ENCODE assay signal across 28 cellular contexts in genomic region chr10:58609525-58610150, GRCh38.
"Had no signal": no experiment of that assay in that cellular context is flagged by ENCODE, and none has a peak within 500 bp of the region (broad histone marks: within the 10 kb centered on the region; RNA-seq: fewer than 3 reads in every experiment).

No MANE protein-coding gene starts in this region.

- H3K36me3 Mint-ChIP-seq: activated CD8-positive, alpha-beta memory T cell treated with anti-CD3 and anti-CD28 coated beads, Interleukin-2, amount 10 ng/mL, durations not matched to agents 7 days and 5 days; activated naive CD4-positive, alpha-beta T cell treated with anti-CD3 and anti-CD28 coated beads, Interleukin-2, amount 50 U/mL, for 24 hours had no signal

- H3K9me3 ChIP-seq: ascending aorta, MG63 had no signal

- H3K4me3 ChIP-seq: ascending aorta, MG63 had no signal

- H3K27ac ChIP-seq: ascending aorta, KMS-11 had no signal

- H3K9me3 Mint-ChIP-seq: activated B cell treated with CpG ODN at 0.5 μM for 24 hours; activated CD4-positive, alpha-beta T cell treated with anti-CD3 and anti-CD28 coated beads, Interleukin-2, amount 10 ng/mL, durations not matched to agents 24 days and 14 days; activated T-cell treated with anti-CD3 and anti-CD28 coated beads, Interleukin-2, amount 50 U/mL, for 24 hours; activated T-helper 1 cell treated with anti-CD3 and anti-CD28 coated beads, Interleukin-12 subunit alpha, Interleukin-12 subunit beta, Interleukin-2, Interleukin-4 antibody, amounts not matched to agents 30 ng/mL and 10 ng/mL and 1 ng/mL, durations not matched to agents 14 hours and 24 hours and 36 hours had no signal

- H3K4me3 Mint-ChIP-seq: activated B cell treated with CpG ODN at 0.5 μM for 24 hours; activated CD4-positive, alpha-beta T cell treated with anti-CD3 and anti-CD28 coated beads, Interleukin-2, amount 10 ng/mL, durations not matched to agents 24 days and 14 days; activated CD8-positive, alpha-beta memory T cell treated with anti-CD3 and anti-CD28 coated beads, Interleukin-2, amount 10 ng/mL, durations not matched to agents 7 days and 5 days; activated naive CD4-positive, alpha-beta T cell treated with anti-CD3 and anti-CD28 coated beads, Interleukin-2, amount 50 U/mL, for 24 hours; activated T-cell treated with anti-CD3 and anti-CD28 coated beads, Interleukin-2, amount 50 U/mL, for 24 hours; activated T-helper 1 cell treated with anti-CD3 and anti-CD28 coated beads, Interleukin-12 subunit alpha, Interleukin-12 subunit beta, Interleukin-2, Interleukin-4 antibody, amounts not matched to agents 30 ng/mL and 10 ng/mL and 1 ng/mL, durations not matched to agents 14 hours and 24 hours and 36 hours; brain; T-helper 17 cell had no signal

- H3K9ac ChIP-seq: KMS-11 had no signal

- ATAC-seq: activated CD8-positive, alpha-beta memory T cell treated with anti-CD3 and anti-CD28 coated beads, Interleukin-2, amount 10 ng/mL, durations not matched to agents 7 days and 5 days; Panc1; T-helper 17 cell had no signal

- H3K27me3 Mint-ChIP-seq: activated B cell treated with CpG ODN at 0.5 μM for 24 hours; activated CD4-positive, alpha-beta T cell treated with anti-CD3 and anti-CD28 coated beads, Interleukin-2, amount 10 ng/mL, durations not matched to agents 24 days and 14 days; activated CD8-positive, alpha-beta memory T cell treated with anti-CD3 and anti-CD28 coated beads, Interleukin-2, amount 10 ng/mL, durations not matched to agents 7 days and 5 days; activated naive CD4-positive, alpha-beta T cell treated with anti-CD3 and anti-CD28 coated beads, Interleukin-2, amount 50 U/mL, for 24 hours; activated T-cell treated with anti-CD3 and anti-CD28 coated beads, Interleukin-2, amount 50 U/mL, for 24 hours; brain; T-helper 17 cell had no signal

- H3K27me3 ChIP-seq: ascending aorta, MG63 had no signal

- H3K27ac Mint-ChIP-seq: activated B cell treated with CpG ODN at 0.5 μM for 24 hours; activated CD4-positive, alpha-beta T cell treated with anti-CD3 and anti-CD28 coated beads, Interleukin-2, amount 10 ng/mL, durations not matched to agents 24 days and 14 days; activated CD8-positive, alpha-beta memory T cell treated with anti-CD3 and anti-CD28 coated beads, Interleukin-2, amount 10 ng/mL, durations not matched to agents 7 days and 5 days; activated naive CD4-positive, alpha-beta T cell treated with anti-CD3 and anti-CD28 coated beads, Interleukin-2, amount 50 U/mL, for 24 hours; activated T-cell treated with anti-CD3 and anti-CD28 coated beads, Interleukin-2, amount 50 U/mL, for 24 hours; activated T-helper 1 cell treated with anti-CD3 and anti-CD28 coated beads, Interleukin-12 subunit alpha, Interleukin-12 subunit beta, Interleukin-2, Interleukin-4 antibody, amounts not matched to agents 30 ng/mL and 10 ng/mL and 1 ng/mL, durations not matched to agents 14 hours and 24 hours and 36 hours; brain; T-helper 17 cell had no signal

- H3K4me2 ChIP-seq: KMS-11 had no signal

- H3K4me1 Mint-ChIP-seq: activated B cell treated with CpG ODN at 0.5 μM for 24 hours; activated CD4-positive, alpha-beta T cell treated with anti-CD3 and anti-CD28 coated beads, Interleukin-2, amount 10 ng/mL, durations not matched to agents 24 days and 14 days; activated CD8-positive, alpha-beta memory T cell treated with anti-CD3 and anti-CD28 coated beads, Interleukin-2, amount 10 ng/mL, durations not matched to agents 7 days and 5 days; activated naive CD4-positive, alpha-beta T cell treated with anti-CD3 and anti-CD28 coated beads, Interleukin-2, amount 50 U/mL, for 24 hours; brain; T-helper 17 cell had no signal

- H3K36me3 ChIP-seq: ascending aorta, MG63 had no signal

- DNase-seq: activated B cell treated with CpG ODN at 0.5 μM for 24 hours; activated CD4-positive, alpha-beta T cell treated with anti-CD3 and anti-CD28 coated beads for 1 hour; activated CD4-positive, alpha-beta T cell treated with anti-CD3 and anti-CD28 coated beads, Interleukin-2, amount 10 ng/mL, durations not matched to agents 24 days and 14 days; activated CD4-positive, alpha-beta T cell treated with anti-CD3 and anti-CD28 coated beads, Interleukin-2, amount 50 U/mL, for 48 hours; activated CD8-positive, alpha-beta memory T cell treated with anti-CD3 and anti-CD28 coated beads, Interleukin-2, amount 10 ng/mL, durations not matched to agents 7 days and 5 days; activated effector memory CD4-positive, alpha-beta T cell treated with Interleukin-2 at 50 U/mL for 16 hours; activated naive CD4-positive, alpha-beta T cell; activated T-cell treated with anti-CD3 and anti-CD28 coated beads, Interleukin-2, amount 50 U/mL, for 24 hours; MG63; NCI-H1092 treated with DMSO at 0.1 percent for 48 hours; NCI-H1417 treated with DMSO at 0.1 percent for 48 hours; NCI-H1694; NCI-H2029; NCI-H2107; NCI-H2171 treated with DMSO at 0.1 percent for 48 hours; NCI-H226; NCI-H526; NCI-H774; OCI-M1; SHP77; T-helper 17 cell; T-helper 9 cell had no signal
